In genomic region chr10:95542330-95542729, GRCh38 we compare ENCODE assay signal across 15 cellular contexts. TPM values are rescaled to one million over a fixed set of nuclear protein-coding genes. Genes with fewer than 3 reads are reported as not detected.
DNase-seq lines count a peak whose midpoint lies in the region; ATAC-seq and TF ChIP-seq lines count a peak whose summit lies in the region.
"Had no signal": no experiment of that assay in that cellular context is flagged by ENCODE, and none has a peak within 500 bp of the region (broad histone marks: within the 10 kb centered on the region; RNA-seq: fewer than 3 reads in every experiment).

No MANE protein-coding gene starts in this region.

- H3K27me3 Mint-ChIP-seq in natural killer cell treated with Interleukin-12 subunit alpha and Interleukin-12 subunit beta and Interleukin-15 and Interleukin-18, amount 100 ng/mL, for 72 hours: no peaks in the 10 kb centered on the region

- TF ChIP-seq CTCF in gastroesophageal sphincter (IDR thresholded peaks at IDR 0.05): no peak
- TF ChIP-seq CTCF in mucosa of descending colon (IDR thresholded peaks at IDR 0.05): no peak
- TF ChIP-seq CTCF in lower leg skin (IDR thresholded peaks at IDR 0.05): no peak

- 41 to 50% methylated on average over 2 to 4 of the region's 4 CpGs for WGBS in gastroesophageal sphincter (ENCODE audit: low coverage in 1 of 2), 2 donors
- 86 to 87% methylated on average over 4 of the region's 4 CpGs for WGBS in lower leg skin, 2 donors

- no peaks in the 10 kb centered on the region for H3K9me3 ChIP-seq in gastroesophageal sphincter
- H3K9me3 ChIP-seq in mucosa of descending colon: no peaks in the 10 kb centered on the region

- H3K27ac Mint-ChIP-seq in natural killer cell treated with Interleukin-12 subunit alpha and Interleukin-12 subunit beta and Interleukin-15 and Interleukin-18, amount 100 ng/mL, for 72 hours: no peak overlapping the region

- ATAC-seq in gastroesophageal sphincter: no peak
- ATAC-seq in mucosa of descending colon: peak; percentile 67
- ATAC-seq in esophagus mucosa: no peak
- no peak for ATAC-seq in natural killer cell treated with Interleukin-12 subunit alpha and Interleukin-12 subunit beta and Interleukin-15 and Interleukin-18, amount 100 ng/mL, for 72 hours

- peaks cover 17 to 100% (median 25%) of the 10 kb centered on the region in 3 donors for H3K4me1 ChIP-seq in gastroesophageal sphincter
- H3K4me1 ChIP-seq in mucosa of descending colon (ENCODE audit: low read depth): peaks cover 23% of the 10 kb centered on the region

- TF ChIP-seq POLR2A in gastroesophageal sphincter (IDR thresholded peaks at IDR 0.05) (no peak), lower leg skin (IDR thresholded peaks at IDR 0.05) (no peak)

- H3K4me3 ChIP-seq in gastroesophageal sphincter: peak overlapping the region in 1 of 2 donors; percentile 23
- H3K4me3 ChIP-seq in mucosa of descending colon: no peak overlapping the region
- H3K4me3 ChIP-seq in lower leg skin (ENCODE audit: low read depth, poor library complexity, severe bottlenecking): no peak overlapping the region

- H3K27me3 ChIP-seq in gastroesophageal sphincter: no peaks in the 10 kb centered on the region

- DNase-seq in NCI-H748 (lab: John Stamatoyannopoulos, UW; ENCODE audit: unreplicated experiment) (peak; percentile 37), NCI-H748 treated with DMSO at 0.1 percent for 48 hours (lab: John Stamatoyannopoulos, UW) (no peak), mucosa of descending colon (no peak), lower leg skin (ENCODE audit: low spot score in 2 of 2) (no peak), GM03348 (ENCODE audit: low spot score) (no peak)
- DNase-seq in natural killer cell treated with Interleukin-12 subunit alpha and Interleukin-12 subunit beta and Interleukin-15 and Interleukin-18, amount 100 ng/mL, for 72 hours (ENCODE audit: low spot score): no peak
- DNase-seq: activated effector memory CD4-positive, alpha-beta T cell treated with anti-CD3 and anti-CD28 coated beads, Interleukin-2, amount 50 U/mL, for 16 hours; anterior cingulate cortex; CD8-positive, alpha-beta memory T cell; GDM1; NCI-H345; trophoblast cell had no signal

- peak overlapping the region; percentile 84 to 100 (median 94) for H3K27ac ChIP-seq in gastroesophageal sphincter
- H3K27ac ChIP-seq: VCaP had no signal

- H3K36me3 ChIP-seq in gastroesophageal sphincter (no peaks in the 10 kb centered on the region), mucosa of descending colon (ENCODE audit: low read depth) (no peaks in the 10 kb centered on the region)

- TF ChIP-seq EP300 in gastroesophageal sphincter (IDR thresholded peaks at IDR 0.05): no peak

- intact Hi-C loops in mucosa of descending colon (cut with DNase I, micrococcal nuclease) (no loop called here), lower leg skin (cut with DNase I; ENCODE audit: low total_unique reads) (no loop called here)

- H3K36me3 Mint-ChIP-seq in natural killer cell treated with Interleukin-12 subunit alpha and Interleukin-12 subunit beta and Interleukin-15 and Interleukin-18, amount 100 ng/mL, for 72 hours: no peaks in the 10 kb centered on the region
- H3K36me3 Mint-ChIP-seq: CD8-positive, alpha-beta memory T cell had no signal

- H3K4me3 Mint-ChIP-seq in natural killer cell treated with Interleukin-12 subunit alpha and Interleukin-12 subunit beta and Interleukin-15 and Interleukin-18, amount 100 ng/mL, for 72 hours: no peak overlapping the region
- H3K4me3 Mint-ChIP-seq: CD8-positive, alpha-beta memory T cell had no signal

- no peaks in the 10 kb centered on the region for H3K4me1 Mint-ChIP-seq in natural killer cell treated with Interleukin-12 subunit alpha and Interleukin-12 subunit beta and Interleukin-15 and Interleukin-18, amount 100 ng/mL, for 72 hours (ENCODE audit: low read depth in 2 of 2)
- H3K4me1 Mint-ChIP-seq: CD8-positive, alpha-beta memory T cell had no signal

- H3K9me3 Mint-ChIP-seq in natural killer cell treated with Interleukin-12 subunit alpha and Interleukin-12 subunit beta and Interleukin-15 and Interleukin-18, amount 100 ng/mL, for 72 hours: no peaks in the 10 kb centered on the region
- H3K9me3 Mint-ChIP-seq: CD8-positive, alpha-beta memory T cell had no signal

RNA-seq across cellular contexts. Expression of gene SORBS1, which starts 18.8 kb away (rescaled TPM):
- total RNA-seq in gastroesophageal sphincter (1,000 to 10,000 TPM; 1,866 to 2,220 (median 1,948) TPM), mucosa of descending colon (100 to 1,000 TPM in 1 of 3 donors, 10 to 100 TPM in 2; 48.9 to 699 (median 99.3) TPM), esophagus mucosa (23.2 TPM), lower leg skin (10 to 100 TPM; 35.1 to 53.1 (median 43.3) TPM)
- total RNA-seq in natural killer cell treated with Interleukin-12 subunit alpha and Interleukin-12 subunit beta and Interleukin-15 and Interleukin-18, amount 100 ng/mL, for 72 hours: 1 to 10 TPM; 1.4 to 1.6 TPM
